15 cellular contexts compared by ENCODE assay signal in the genomic region with DNA sequence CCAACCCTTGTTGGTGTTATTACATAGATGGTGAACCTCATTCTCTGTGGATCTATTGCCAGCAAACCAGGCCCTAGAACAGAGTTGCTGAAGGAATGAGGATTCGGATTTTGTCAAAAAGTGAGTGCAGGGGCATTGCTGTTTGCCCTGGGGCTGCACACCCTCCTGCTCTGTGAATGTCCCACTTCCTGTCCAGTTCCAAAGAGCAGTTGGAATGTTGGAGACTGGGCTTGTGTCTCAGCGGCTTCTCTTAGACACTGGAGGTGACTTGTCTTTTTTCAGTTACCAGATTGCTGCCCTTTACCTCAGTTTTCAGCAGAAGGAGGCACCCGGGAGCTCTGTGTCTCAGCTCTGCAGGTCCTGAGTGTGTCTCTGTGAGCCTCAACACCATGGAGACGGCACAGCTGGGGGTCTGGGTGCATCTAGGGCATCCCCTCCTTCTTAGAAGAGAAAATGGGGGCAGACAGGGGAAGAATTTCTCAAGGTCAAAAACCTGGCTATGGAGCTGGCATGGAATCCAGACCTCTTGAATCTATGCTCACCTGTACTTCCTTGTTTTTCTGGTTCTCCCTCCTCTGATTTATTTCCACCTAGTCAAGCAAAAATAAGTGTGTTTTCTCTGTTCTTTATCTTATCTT. TPM values are rescaled to one million over a fixed set of nuclear protein-coding genes. Genes with fewer than 3 reads are reported as not detected.
DNase-seq lines count a peak whose midpoint lies in the region; ATAC-seq, FAIRE-seq and TF ChIP-seq lines count a peak whose summit lies in the region.
"Had no signal": no experiment of that assay in that cellular context is flagged by ENCODE, and none has a peak within 500 bp of the region (broad histone marks: within the 10 kb centered on the region; RNA-seq: fewer than 3 reads in every experiment).

No MANE protein-coding gene starts in this region.

- peak overlapping the region; percentile 26; the same call in 1 of the 2 replicates for H4K5ac ChIP-seq in IMR-90 (ENCODE audit: low read depth, low read length)

- 18% methylated on average over 4 of the region's 4 CpGs for WGBS in A549 (ENCODE audit: missing lambda C conversion rate)
- whole genome bisulfite sequencing in IMR-90 (ENCODE audit: extremely low coverage in 2 of 2, insufficient read length in 1 of 2), 2 experiments, result 93% methylated on average over 2 of the region's 4 CpGs; no CpG with 5 or more reads in 1 of the 2 experiments
- WGBS in mesenchymal stem cell, result 80% methylated on average over 4 of the region's 4 CpGs

- no peak for ATAC-seq in A549
- ATAC-seq in IMR-90 (ENCODE audit: low read depth), result no peak
- no peak for ATAC-seq in T-cell (replicated peaks in 1 of 4)
- ATAC-seq in HG02981 (IDR thresholded peaks at IDR 0.05; ENCODE audit: unreplicated experiment), result no peak
- ATAC-seq: foreskin keratinocyte had no signal

- TF ChIP-seq CTCF in A549 (IDR thresholded peaks at IDR 0.05) (no peak), IMR-90 (conservative IDR thresholded peaks at IDR 0.05; ENCODE audit: low read depth, low read length) (no peak), choroid plexus epithelial cell (conservative IDR thresholded peaks at IDR 0.05; ENCODE audit: low read depth, low read length) (no peak)

- H3K9ac ChIP-seq in IMR-90 (ENCODE audit: low read depth, low read length), result no peak overlapping the region
- no peak overlapping the region for H3K9ac ChIP-seq in mesenchymal stem cell (ENCODE audit: low read length)

- peaks cover 45 to 89% of the 10 kb centered on the region in 2 experiments for H3K79me1 ChIP-seq in IMR-90 (ENCODE audit: low read depth in 1 of 2, low read length in 2 of 2)
- H3K79me1 ChIP-seq in mesenchymal stem cell (replicated peaks; ENCODE audit: low read length, poor library complexity, severe bottlenecking), result peaks cover 21% of the 10 kb centered on the region

- H3K4me3 ChIP-seq in A549 (no peak overlapping the region), IMR-90 (ENCODE audit: insufficient read depth, low read depth, low read length) (no peak overlapping the region), choroid plexus epithelial cell (ENCODE audit: low read depth, low read length) (no peak overlapping the region), mesenchymal stem cell (ENCODE audit: insufficient read depth in 1 of 2, low read depth in 1 of 2, low read length in 2 of 2) (no peak overlapping the region), H7 (ENCODE audit: insufficient read depth, low read depth, low read length) (no peak overlapping the region)

- no peak overlapping the region for H3K23ac ChIP-seq in IMR-90 (ENCODE audit: low read depth, low read length)
- no peak overlapping the region for H3K23ac ChIP-seq in mesenchymal stem cell (ENCODE audit: low read length in 2 of 2)

- intact Hi-C loops in IMR-90 (cut with micrococcal nuclease), result no loop called here

- H3K27ac Mint-ChIP-seq in T-cell, result no peak overlapping the region

- no peak overlapping the region for H3K56ac ChIP-seq in IMR-90 (ENCODE audit: extremely low read depth, insufficient read depth, low read length)

- TF ChIP-seq EP300 in A549 (IDR thresholded peaks at IDR 0.05), result no peak

- peak overlapping the region; percentile 56; the same call in 1 of the 2 replicates for H3K14ac ChIP-seq in IMR-90 (replicated peaks; ENCODE audit: low read depth, low read length)
- no peak overlapping the region for H3K14ac ChIP-seq in mesenchymal stem cell (ENCODE audit: low read length in 2 of 2)

- H3K4me1 Mint-ChIP-seq in T-cell, result peaks cover 6 to 13% (median 7%) of the 10 kb centered on the region in 3 donors

- H3K4me2 ChIP-seq in A549, result peak overlapping the region; percentile 74
- no peak overlapping the region for H3K4me2 ChIP-seq in IMR-90 (ENCODE audit: low read depth, low read length)
- H3K4me2 ChIP-seq in mesenchymal stem cell (ENCODE audit: low read length, poor library complexity, severe bottlenecking), result no peak overlapping the region

- in situ Hi-C loops in IMR-90 (cut with MboI; ENCODE audit: low sequenced_read_pairs), result no loop called here

- H2AK5ac ChIP-seq in IMR-90 (ENCODE audit: low read depth, low read length) (peak overlapping the region; percentile 73; the same call in 1 of the 2 replicates), mesenchymal stem cell (ENCODE audit: low read length, severe bottlenecking) (peak overlapping the region; percentile 63)

- no TSS peak for BruUV-seq in IMR-90 (replicated peaks; lab: Mats Ljungman, UMichigan)

- no peaks in the 10 kb centered on the region for H3K27me3 ChIP-seq in IMR-90 (ENCODE audit: control insufficient read depth, insufficient read depth, low read length)
- H3K27me3 ChIP-seq in mesenchymal stem cell (ENCODE audit: control insufficient read depth in 1 of 2, insufficient read depth in 1 of 2, low read length in 2 of 2), result no peaks in the 10 kb centered on the region
- H3K27me3 ChIP-seq in H7 (ENCODE audit: control insufficient read depth, insufficient read depth, low read length), result no peaks in the 10 kb centered on the region
- H3K27me3 ChIP-seq: foreskin keratinocyte had no signal

- TF ChIP-seq RAD21 in A549 (conservative IDR thresholded peaks at IDR 0.05 in 1 of 2, IDR thresholded peaks at IDR 0.05 in 1 of 2) (no peak), IMR-90 (IDR thresholded peaks at IDR 0.05; ENCODE audit: low read length) (no peak)

- H2BK120ac ChIP-seq in IMR-90 (ENCODE audit: low read depth, low read length) (peak overlapping the region; percentile 54; the same call in 1 of the 2 replicates), mesenchymal stem cell (ENCODE audit: low read depth, low read length) (peak overlapping the region; percentile 64)

- H3K36me3 ChIP-seq in IMR-90 (ENCODE audit: control insufficient read depth, insufficient read depth, low read length) (peaks cover 18% of the 10 kb centered on the region), mesenchymal stem cell (ENCODE audit: control insufficient read depth in 1 of 2, insufficient read depth in 2 of 2, low read depth in 1 of 2, low read length in 2 of 2) (peaks cover 4 to 36% of the 10 kb centered on the region in 2 experiments), H7 (replicated peaks; ENCODE audit: control insufficient read depth, insufficient read depth, low read length) (peaks cover 1% of the 10 kb centered on the region)

- H3K27me3 Mint-ChIP-seq in T-cell, result no peaks in the 10 kb centered on the region

- H3K4me1 ChIP-seq in A549 (peaks cover 96% of the 10 kb centered on the region), IMR-90 (ENCODE audit: control insufficient read depth, insufficient read depth, low read length) (peaks cover 49% of the 10 kb centered on the region), mesenchymal stem cell (ENCODE audit: control insufficient read depth, insufficient read depth, low read depth, low read length) (peaks cover 32% of the 10 kb centered on the region)

- H2BK20ac ChIP-seq in IMR-90 (ENCODE audit: low read depth, low read length), result no peak overlapping the region

- peak overlapping the region; percentile 63 for H3K4ac ChIP-seq in IMR-90 (ENCODE audit: low read depth, low read length)
- peak overlapping the region; percentile 59 to 88 for H3K4ac ChIP-seq in mesenchymal stem cell (ENCODE audit: low read depth in 1 of 2, low read length in 2 of 2)

- peaks cover 41% of the 10 kb centered on the region for H3K36me3 Mint-ChIP-seq in T-cell

- H2AFZ ChIP-seq in IMR-90 (replicated peaks; ENCODE audit: low read length, poor library complexity) (no peak overlapping the region), mesenchymal stem cell (ENCODE audit: low read depth, low read length) (no peak overlapping the region)

- peak overlapping the region; percentile 25; the same call in 1 of the 2 replicates for H3K18ac ChIP-seq in IMR-90 (ENCODE audit: low read depth, low read length)
- peak overlapping the region in 1 of 2 experiments; percentile 69 for H3K18ac ChIP-seq in mesenchymal stem cell (ENCODE audit: low read depth in 1 of 2, low read length in 2 of 2)

- FAIRE-seq in A549 (lab: Jason Lieb, UNC), result no peak
- FAIRE-seq: colon, keratinocyte had no signal

- peaks cover 37% of the 10 kb centered on the region for H3K9me1 ChIP-seq in IMR-90 (ENCODE audit: insufficient read depth, low read length)

- no peak overlapping the region for H2AK9ac ChIP-seq in IMR-90 (replicated peaks; ENCODE audit: low read depth, low read length, poor library complexity)

- H4K20me1 ChIP-seq in IMR-90 (ENCODE audit: insufficient read depth, low read length), result peaks cover 40% of the 10 kb centered on the region

- POLR2A ChIA-PET in A549 (lab: Yijun Ruan, JAX), result no interaction called here
- POLR2A ChIA-PET in IMR-90 (lab: Charles Lee; ENCODE audit: unreplicated experiment), result no interaction called here
- POLR2A ChIA-PET in T-cell (lab: Charles Lee), result no interaction called here

- H4K8ac ChIP-seq in IMR-90 (ENCODE audit: low read depth in 2 of 2, low read length in 2 of 2) (peak overlapping the region in 1 of 2 experiments; percentile 41; a peak in 1 of 4 replicates), mesenchymal stem cell (ENCODE audit: low read length) (no peak overlapping the region)

- H3K4me3 Mint-ChIP-seq in T-cell, result no peak overlapping the region

- peak overlapping the region in 1 of 2 experiments; percentile 48 for H2BK12ac ChIP-seq in mesenchymal stem cell (ENCODE audit: low read length in 2 of 2)

- H3K27ac ChIP-seq in A549, result peak overlapping the region; percentile 60 to 92
- H3K27ac ChIP-seq in IMR-90 (ENCODE audit: insufficient read depth, low read length), result no peak overlapping the region
- H3K27ac ChIP-seq in mesenchymal stem cell (ENCODE audit: low read length, poor library complexity, severe bottlenecking), result peak overlapping the region; percentile 36
- H3K27ac ChIP-seq: foreskin keratinocyte, HL-60 had no signal

- H2BK5ac ChIP-seq in IMR-90 (ENCODE audit: low read depth, low read length, poor library complexity, severe bottlenecking) (no peak overlapping the region), mesenchymal stem cell (ENCODE audit: low read depth, low read length, poor library complexity, severe bottlenecking) (no peak overlapping the region)

- H3K9me3 ChIP-seq in A549 (no peaks in the 10 kb centered on the region), IMR-90 (ENCODE audit: control insufficient read depth, insufficient read depth, low read length) (no peaks in the 10 kb centered on the region), mesenchymal stem cell (ENCODE audit: control insufficient read depth, low read length) (no peaks in the 10 kb centered on the region)

- no peak for TF ChIP-seq POLR2A in A549 (IDR thresholded peaks at IDR 0.05; ENCODE audit: low read length)
- no peak for TF ChIP-seq POLR2A in IMR-90 (IDR thresholded peaks at IDR 0.05; ENCODE audit: low read depth, low read length)

- DNase-seq in A549 (ENCODE audit: low read depth in 1 of 2, low spot score in 1 of 2), result no peak
- DNase-seq in IMR-90, result no peak
- DNase-seq in choroid plexus epithelial cell (ENCODE audit: low read depth), result peak; percentile 49
- DNase-seq in mesenchymal stem cell, result no peak
- DNase-seq in T-cell, result no peak
- no peak for DNase-seq in H7
- no peak for DNase-seq in OCI-M2 (lab: John Stamatoyannopoulos, UW; ENCODE audit: unreplicated experiment)
- DNase-seq: foreskin keratinocyte; NCI-H524; stimulated activated CD8-positive, alpha-beta memory T cell treated with anti-CD3 and anti-CD28 coated beads, Interleukin-4, amount 100 ng/mL, for 48 hours; T-helper 9 cell had no signal

- H2BK15ac ChIP-seq in IMR-90 (ENCODE audit: low read depth, low read length), result no peak overlapping the region
- no peak overlapping the region for H2BK15ac ChIP-seq in mesenchymal stem cell (ENCODE audit: low read depth, poor library complexity, severe bottlenecking)

- dilution Hi-C loops in IMR-90 (cut with HindIII; ENCODE audit: low sequenced_read_pairs, unreplicated experiment), result no loop called here

- CTCF ChIA-PET in A549 (lab: Yijun Ruan, JAX), result interaction anchor here (1.7 kb wide), 1 partner anchor 11 kb away, joined by 4 read pairs; no protein-coding TSS in a partner anchor
- CTCF ChIA-PET in IMR-90 (lab: Yijun Ruan, JAX), result no interaction called here
- CTCF ChIA-PET in T-cell (lab: Charles Lee), result interaction anchor here in 1 of 2 donors (0.6 kb wide), 1 partner anchor 561 kb away, joined by 3 read pairs; no protein-coding TSS in a partner anchor

- H3K9me3 Mint-ChIP-seq in T-cell, result no peaks in the 10 kb centered on the region

- no peak overlapping the region for H4K91ac ChIP-seq in IMR-90 (ENCODE audit: insufficient read depth, low read depth, low read length)
- H4K91ac ChIP-seq in mesenchymal stem cell (ENCODE audit: low read length), result no peak overlapping the region

RNA-seq across cellular contexts. Expression of a gene that starts 46.3 kb away (rescaled TPM):
- polyA plus RNA-seq in A549 (2011; rRNA removed), result 30.7 and 38.6 TPM in 2 replicates
- 14.9 and 20.0 TPM in 2 replicates for polyA plus RNA-seq in A549 (2012; cell fraction: cytosol; rRNA removed)
- polyA plus RNA-seq in A549 (2012; cell fraction: nucleus; rRNA removed), result 48.7 and 51.2 TPM in 2 replicates
- polyA plus RNA-seq in A549 (2017; fragmentation: RNase III; extraction: RNeasy Plus Mini Kit Qiagen cat#74134 plus additional on column Dnase treatment), result 17.4 to 18.8 TPM (median 18.8 TPM) in 3 replicates
- 95.4 and 109 TPM in 2 replicates for polyA minus RNA-seq in A549 (2011; rRNA and poly(A)+ RNA removed)
- total RNA-seq in IMR-90 (2012; rRNA removed), result 21.5 and 22.5 TPM in 2 replicates
- polyA plus RNA-seq in IMR-90 (2012; rRNA removed), result 20.5 and 20.9 TPM in 2 replicates
- polyA plus RNA-seq in IMR-90 (2012; cell fraction: cytosol; rRNA removed), result 12.3 and 13.9 TPM in 2 replicates
- 52.7 and 53.0 TPM in 2 replicates for polyA plus RNA-seq in IMR-90 (2012; cell fraction: nucleus; rRNA removed; ENCODE audit: low replicate concordance)
- polyA plus RNA-seq in mesenchymal stem cell (2013, experiment 1 of 2), result 9.4 TPM
- polyA plus RNA-seq in mesenchymal stem cell (2013, experiment 2 of 2), result 8.4 TPM
- total RNA-seq in T-cell, result 10 to 100 TPM; 21.1 to 40.2 (median 31.3) TPM
- 16.7 and 22.5 TPM in 2 replicates for total RNA-seq in H7 (2014; rRNA removed; shearing (Covaris generic))

RNA-seq across cellular contexts. Expression of a gene that starts 48.4 kb away (rescaled TPM):
- 24.8 and 27.8 TPM in 2 replicates for polyA plus RNA-seq in A549 (2011; rRNA removed)
- polyA plus RNA-seq in A549 (2012; cell fraction: cytosol; rRNA removed), result 6.1 and 7.2 TPM in 2 replicates
- polyA plus RNA-seq in A549 (2012; cell fraction: nucleus; rRNA removed), result 5.5 and 8.3 TPM in 2 replicates
- polyA plus RNA-seq in A549 (2017; fragmentation: RNase III; extraction: RNeasy Plus Mini Kit Qiagen cat#74134 plus additional on column Dnase treatment), result 21.1 to 24.9 TPM (median 22.6 TPM) in 3 replicates
- polyA minus RNA-seq in A549 (2011; rRNA and poly(A)+ RNA removed), result 19.3 and 24.1 TPM in 2 replicates
- 40.9 and 44.2 TPM in 2 replicates for total RNA-seq in IMR-90 (2012; rRNA removed)
- polyA plus RNA-seq in IMR-90 (2012; rRNA removed), result 12.8 and 19.0 TPM in 2 replicates
- 1.8 and 2.5 TPM in 2 replicates for polyA plus RNA-seq in IMR-90 (2012; cell fraction: cytosol; rRNA removed)
- polyA plus RNA-seq in IMR-90 (2012; cell fraction: nucleus; rRNA removed; ENCODE audit: low replicate concordance), result 7.0 and 36.5 TPM in 2 replicates
- 20.4 TPM for polyA plus RNA-seq in mesenchymal stem cell (2013, experiment 1 of 2)
- 22.4 TPM for polyA plus RNA-seq in mesenchymal stem cell (2013, experiment 2 of 2)
- total RNA-seq in T-cell, result 10 to 100 TPM; 62.8 to 81.5 (median 69.1) TPM
- total RNA-seq in H7 (2014; rRNA removed; shearing (Covaris generic)), result 31.2 and 50.9 TPM in 2 replicates
